In genomic region chr11:60762851-60763691, GRCh38 we compare ENCODE assay signal across 1 cellular context.
TF ChIP-seq lines count a peak whose summit lies in the region.

No MANE protein-coding gene starts in this region.

TF ChIP-seq in GM12878, 131 proteins besides CTCF, POLR2A, EP300 and RAD21 (continued from another document and continues in another):
- TF ChIP-seq HDGF (IDR thresholded peaks at IDR 0.05) (no peak; the same call in 1 of the 2 replicates), TAF1 (IDR thresholded peaks at IDR 0.05; ENCODE audit: borderline replicate concordance, low read depth, low read length) (no peak), E2F8 (IDR thresholded peaks at IDR 0.05; ENCODE audit: low read depth, partially characterized antibody) (no peak), CHD4 (IDR thresholded peaks at IDR 0.05) (no peak), NFXL1 (IDR thresholded peaks at IDR 0.05; ENCODE audit: borderline replicate concordance) (peak; percentile 94), YY1 (IDR thresholded peaks at IDR 0.05; ENCODE audit: low read depth, low read length) (0 out of 2 replicates have a peak, but pooled peaks have one; percentile 43), SUZ12 (IDR thresholded peaks at IDR 0.05; ENCODE audit: unreplicated experiment) (no peak), E2F4 (IDR thresholded peaks at IDR 0.05; ENCODE audit: low read depth, low read length) (no peak), NR2F1 (conservative IDR thresholded peaks at IDR 0.05) (peak; percentile 99), ATF7 (IDR thresholded peaks at IDR 0.05; ENCODE audit: low read depth) (peak; percentile 78), CREB1 (IDR thresholded peaks at IDR 0.05; ENCODE audit: low read depth) (peak; percentile 61), RUNX3 (IDR thresholded peaks at IDR 0.05; ENCODE audit: low read length) (peak; percentile 89), MEF2B (IDR thresholded peaks at IDR 0.05; ENCODE audit: partially characterized antibody, poor library complexity, severe bottlenecking) (peak; percentile 100), IKZF1 (conservative IDR thresholded peaks at IDR 0.05) (peak; percentile 74), FOS (IDR thresholded peaks at IDR 0.05; ENCODE audit: borderline replicate concordance, extremely low read depth, insufficient read length) (no peak), NRF1 (conservative IDR thresholded peaks at IDR 0.05; ENCODE audit: low read depth, low read length) (no peak), HDAC2 (IDR thresholded peaks at IDR 0.05) (no peak), HCFC1 (IDR thresholded peaks at IDR 0.05; ENCODE audit: low read length) (no peak), MLLT1 (IDR thresholded peaks at IDR 0.05) (peak; percentile 56), SIX5 (IDR thresholded peaks at IDR 0.05; ENCODE audit: low read depth, low read length, severe bottlenecking) (no peak), CREM (IDR thresholded peaks at IDR 0.05; ENCODE audit: low read depth) (peak; percentile 41; the same call in 1 of the 2 replicates), ELK1 (IDR thresholded peaks at IDR 0.05; ENCODE audit: low read depth, low read length) (no peak), SMAD5 (IDR thresholded peaks at IDR 0.05; ENCODE audit: low read depth) (no peak), GABPA (IDR thresholded peaks at IDR 0.05; ENCODE audit: low read depth) (no peak), ZNF687 (IDR thresholded peaks at IDR 0.05) (peak; percentile 39), ATF2 (IDR thresholded peaks at IDR 0.05; ENCODE audit: low read length) (peak; percentile 75), SMC3 (IDR thresholded peaks at IDR 0.05; ENCODE audit: borderline replicate concordance, low read length) (peak; percentile 43; the same call in 1 of the 2 replicates), CBX3 (IDR thresholded peaks at IDR 0.05; ENCODE audit: borderline replicate concordance, low read depth) (no peak), TARDBP (IDR thresholded peaks at IDR 0.05; ENCODE audit: borderline replicate concordance) (no peak), PAX5 (IDR thresholded peaks at IDR 0.05; ENCODE audit: borderline replicate concordance, low read depth, low read length) (no peak), ZBTB11 (CRISPR knock-in tag; IDR thresholded peaks at IDR 0.05) (no peak), EED (IDR thresholded peaks at IDR 0.05; ENCODE audit: low read depth) (peak; percentile 85), KLF5 (IDR thresholded peaks at IDR 0.05; ENCODE audit: partially characterized antibody) (no peak), SRF (IDR thresholded peaks at IDR 0.05; ENCODE audit: low read depth in 2 of 2, low read length in 2 of 2) (0 out of 4 replicates have a peak, but pooled peaks of 1 of the 2 experiments have one; percentile 3), EZH2 (IDR thresholded peaks at IDR 0.05; ENCODE audit: borderline replicate concordance, control insufficient read depth, low read depth, low read length) (no peak), PRDM15 (CRISPR knock-in tag; IDR thresholded peaks at IDR 0.05) (0 out of 2 replicates have a peak, but pooled peaks have one; percentile 44), RB1 (IDR thresholded peaks at IDR 0.05; ENCODE audit: borderline replicate concordance) (peak; percentile 78; the same call in 1 of the 2 replicates), TCF3 (IDR thresholded peaks at IDR 0.05; ENCODE audit: borderline replicate concordance, insufficient read depth, low read depth, low read length) (no peak)
